ENCODE assay signal across 7 cellular contexts in the genomic region with DNA sequence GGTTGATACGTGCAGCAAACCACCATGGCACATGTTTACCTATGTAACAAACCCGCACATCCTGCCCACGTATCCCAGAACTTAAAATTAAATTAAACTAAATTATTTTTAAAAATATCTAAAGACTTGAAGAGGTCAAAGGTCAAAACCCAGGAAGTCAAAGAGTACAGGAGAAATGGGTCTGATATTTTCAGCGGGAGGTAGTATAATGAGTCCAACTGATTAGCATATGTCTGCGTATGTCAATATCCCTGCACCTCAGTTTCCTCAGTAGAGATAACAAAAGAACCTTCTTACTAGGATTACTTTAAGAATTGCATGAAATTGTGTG.
"Had no signal": no experiment of that assay in that cellular context is flagged by ENCODE, and none has a peak within 500 bp of the region (broad histone marks: within the 10 kb centered on the region; RNA-seq: fewer than 3 reads in every experiment).

No MANE protein-coding gene starts in this region.

- ATAC-seq: GM12878 had no signal

- H3K4me3 ChIP-seq: GM12878 had no signal

- FAIRE-seq: G401.6, GM12878, GM12891, GM12892, GM19239 had no signal

- DNase-seq: GDM1, GF-D8 had no signal
